ENCODE assay signal across 8 cellular contexts in the genomic region with DNA sequence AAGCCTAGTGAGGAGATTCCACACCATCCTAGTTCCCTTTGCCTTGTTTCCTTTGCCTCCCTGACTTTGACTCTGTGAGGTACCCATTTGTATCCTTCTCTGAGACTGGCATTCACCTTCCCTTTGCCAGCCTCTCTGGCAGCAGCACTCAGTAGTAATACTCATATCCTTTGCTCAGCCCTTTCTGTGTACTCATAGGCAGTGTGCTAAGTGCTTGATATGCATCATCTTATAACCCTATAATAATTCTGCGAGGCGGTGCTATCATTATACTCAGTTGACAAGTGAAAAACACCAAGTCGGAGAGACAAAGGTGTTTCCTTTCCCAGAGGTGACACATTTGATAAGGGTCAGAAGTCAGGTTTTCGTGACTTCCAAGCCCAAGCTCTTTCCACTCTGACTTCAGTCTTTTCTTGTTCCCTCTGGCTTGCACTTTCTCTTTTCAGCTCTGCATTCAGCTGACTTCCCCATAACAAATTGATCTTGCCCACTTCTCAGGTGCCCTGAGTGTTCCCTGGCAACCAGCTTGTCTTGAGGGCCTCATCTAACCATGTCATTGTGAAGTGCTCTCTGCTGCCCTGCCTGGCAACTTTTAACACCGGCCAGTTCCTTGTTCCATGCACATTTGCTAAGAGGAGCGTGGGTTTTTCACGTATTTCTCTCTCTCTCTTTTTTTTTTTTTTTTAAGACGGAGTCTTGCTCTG.
DNase-seq lines count a peak whose midpoint lies in the region; ATAC-seq, FAIRE-seq and TF ChIP-seq lines count a peak whose summit lies in the region.

No MANE protein-coding gene starts in this region.

- H3K4me1 Mint-ChIP-seq in CD8-positive, alpha-beta T cell (ENCODE audit: low read depth) = peaks cover 4% of the 10 kb centered on the region

- H3K27ac Mint-ChIP-seq in CD8-positive, alpha-beta T cell = no peak overlapping the region

- H3K9me3 ChIP-seq in CD8-positive, alpha-beta T cell (ENCODE audit: low read length) = no peaks in the 10 kb centered on the region

- CTCF ChIA-PET in CD8-positive, alpha-beta T cell (lab: Charles Lee) = interaction anchor here (0.7 to 4.8 kb wide), 10 partner anchors 11 to 706 kb away, joined by 3 to 16 read pairs (median 3); no protein-coding TSS in a partner anchor
- CTCF ChIA-PET in GM10248 (lab: Yijun Ruan, JAX) = interaction anchor here (0.7 to 3.6 kb wide), 5 partner anchors 14 to 705 kb away, joined by 3 to 20 read pairs (median 3); no protein-coding TSS in a partner anchor

- H3K9me3 Mint-ChIP-seq in CD8-positive, alpha-beta T cell = no peaks in the 10 kb centered on the region

- H3K27ac ChIP-seq in CD8-positive, alpha-beta T cell (ENCODE audit: low read depth, low read length) = no peak overlapping the region

- H3K27me3 Mint-ChIP-seq in CD8-positive, alpha-beta T cell (ENCODE audit: low read depth) = peaks cover 11% of the 10 kb centered on the region

- POLR2A ChIA-PET in CD8-positive, alpha-beta T cell (lab: Charles Lee) = no interaction called here
- POLR2A ChIA-PET in GM10248 (lab: Yijun Ruan, JAX) = no interaction called here

- H3K4me3 Mint-ChIP-seq in CD8-positive, alpha-beta T cell = no peak overlapping the region

- intact Hi-C loops in CD8-positive, alpha-beta T cell (cut with DNase I, micrococcal nuclease) = no loop called here

- no peak for TF ChIP-seq CTCF in CD8-positive, alpha-beta T cell (IDR thresholded peaks at IDR 0.05)
- no peak for TF ChIP-seq CTCF in GM10248 (IDR thresholded peaks at IDR 0.05; ENCODE audit: control extremely low read depth, extremely low read depth, low read depth, missing control alignments)

- no peaks in the 10 kb centered on the region for H3K4me1 ChIP-seq in CD8-positive, alpha-beta T cell (ENCODE audit: insufficient read depth, low read length)

- ATAC-seq in CD8-positive, alpha-beta T cell = peak; percentile 40
- ATAC-seq in GM19324 (IDR thresholded peaks at IDR 0.05; ENCODE audit: low FRiP score, unreplicated experiment) (peak; percentile 43), HG02884 (IDR thresholded peaks at IDR 0.05; ENCODE audit: unreplicated experiment) (no peak)

- FAIRE-seq in islet of Langerhans (lab: Jason Lieb, UNC) = peak; percentile 96

- H3K36me3 ChIP-seq in CD8-positive, alpha-beta T cell (ENCODE audit: insufficient read depth, low read length) = no peaks in the 10 kb centered on the region

- H3K36me3 Mint-ChIP-seq in CD8-positive, alpha-beta T cell = no peaks in the 10 kb centered on the region

- no peak for DNase-seq in CD8-positive, alpha-beta T cell
- DNase-seq in NOMO-1 (lab: John Stamatoyannopoulos, UW; ENCODE audit: unreplicated experiment in 2 of 2) (peak; percentile 82 to 91), anterior cingulate cortex (lab: John Stamatoyannopoulos, UW) (no peak), GM10248 (ENCODE audit: extremely low spot score) (no peak), NCI-H1092 treated with DMSO at 0.1 percent for 48 hours (lab: John Stamatoyannopoulos, UW) (no peak)

- no peak overlapping the region for H3K4me3 ChIP-seq in CD8-positive, alpha-beta T cell (ENCODE audit: low read depth, low read length)

- no peaks in the 10 kb centered on the region for H3K27me3 ChIP-seq in CD8-positive, alpha-beta T cell (ENCODE audit: insufficient read depth, low read length)

Comparison
In these comparisons a context has a peak if more than half of its experiments do, and no peak if none do; other contexts are left out.
1. DNase-seq: peak in NOMO-1 (2 of 2); none in CD8-positive, alpha-beta T cell (0 of 7), anterior cingulate cortex (0 of 58), GM10248 (single experiment) and NCI-H1092 treated with DMSO at 0.1 percent for 48 hours (single experiment).